ENCODE assay signal across 8 cellular contexts in genomic region chr4:140523857-140524742, GRCh38. TPM values are rescaled to one million over a fixed set of nuclear protein-coding genes. Genes with fewer than 3 reads are reported as not detected.
DNase-seq lines count a peak whose midpoint lies in the region; ATAC-seq and TF ChIP-seq lines count a peak whose summit lies in the region.

Gene ELMOD2 (plus strand): TSS chr4:140524168. CDS start chr4:140525429, 1,261 bp downstream.

- H3K27ac Mint-ChIP-seq in activated naive CD8-positive, alpha-beta T cell treated with anti-CD3 and anti-CD28 coated beads for 36 hours: peak within 1 kb of the TSS; percentile 74

- H3K27me3 ChIP-seq in ovary (no peaks in the 10 kb centered on the region), tibial artery (no peaks in the 10 kb centered on the region)

- no peaks in the 10 kb centered on the region for H3K9me3 ChIP-seq in ovary
- no peaks in the 10 kb centered on the region for H3K9me3 ChIP-seq in tibial artery

- intact Hi-C loops in head of caudate nucleus (cut with DNase I) (loop anchor here (5.0 kb wide), 1 partner anchor 152 kb away; the partner anchor contains the start of gene SCOC), ovary (cut with DNase I) (loop anchor here in 1 of 4 donors (5.0 kb wide), 1 partner anchor 782 kb away; no protein-coding TSS in a partner anchor), tibial artery (cut with DNase I; ENCODE audit: low total_unique reads) (loop anchor here (10.0 kb wide), 2 partner anchors 149 to 331 kb away; partner anchors contain the start of gene SCOC)

- DNase-seq in NCI-H1092 treated with DMSO at 0.1 percent for 48 hours (lab: John Stamatoyannopoulos, UW) (peak; percentile 98), SKM-1 treated with dmso at 0.1 percent for 144 hours (lab: John Stamatoyannopoulos, UW; ENCODE audit: unreplicated experiment) (peak; percentile 98), head of caudate nucleus (peak; percentile 97 to 100 (median 99)), ovary (peak; percentile 97 to 99 (median 98)), tibial artery (peak; percentile 99)
- DNase-seq in activated naive CD8-positive, alpha-beta T cell treated with anti-CD3 and anti-CD28 coated beads for 36 hours: peak; percentile 99

- TF ChIP-seq POLR2A in GM10847 (IDR thresholded peaks at IDR 0.05; ENCODE audit: extremely low read depth, insufficient read length) (peak; percentile 70), ovary (IDR thresholded peaks at IDR 0.05) (no peak)

- no peaks in the 10 kb centered on the region for H3K27me3 Mint-ChIP-seq in activated naive CD8-positive, alpha-beta T cell treated with anti-CD3 and anti-CD28 coated beads for 36 hours

- 0% methylated on average over 54 to 77 of the region's 77 CpGs for WGBS in ovary, 3 donors

- TF ChIP-seq CTCF in ovary (IDR thresholded peaks at IDR 0.05) (peak; percentile 91 to 97 (median 92)), tibial artery (IDR thresholded peaks at IDR 0.05) (peak; percentile 89 to 92)

- H3K4me3 Mint-ChIP-seq in activated naive CD8-positive, alpha-beta T cell treated with anti-CD3 and anti-CD28 coated beads for 36 hours: peak within 1 kb of the TSS; percentile 89

- no peaks in the 10 kb centered on the region for H3K9me3 Mint-ChIP-seq in activated naive CD8-positive, alpha-beta T cell treated with anti-CD3 and anti-CD28 coated beads for 36 hours

- peak; percentile 100 for ATAC-seq in HG02610 (IDR thresholded peaks at IDR 0.05; ENCODE audit: unreplicated experiment)

- peaks cover 14% of the 10 kb centered on the region for H3K36me3 Mint-ChIP-seq in activated naive CD8-positive, alpha-beta T cell treated with anti-CD3 and anti-CD28 coated beads for 36 hours

- TF ChIP-seq EP300 in ovary (IDR thresholded peaks at IDR 0.05): no peak

- H3K4me3 ChIP-seq in ovary (peak within 1 kb of the TSS; percentile 83), tibial artery (peak within 1 kb of the TSS; percentile 98 to 99)

- H3K4me1 ChIP-seq in ovary (ENCODE audit: insufficient read depth) (peaks cover 3% of the 10 kb centered on the region), tibial artery (peaks cover 0 to 17% (median 9%) of the 10 kb centered on the region in 4 donors)

- H3K36me3 ChIP-seq in ovary (no peaks in the 10 kb centered on the region), tibial artery (peaks cover 0 to 5% (median 3%) of the 10 kb centered on the region in 3 donors)

- peak within 1 kb of the TSS in 1 of 2 donors; percentile 76 for H3K27ac ChIP-seq in ovary
- H3K27ac ChIP-seq in tibial artery: peak within 1 kb of the TSS; percentile 79 to 91

- peaks cover 16% of the 10 kb centered on the region for H3K4me1 Mint-ChIP-seq in activated naive CD8-positive, alpha-beta T cell treated with anti-CD3 and anti-CD28 coated beads for 36 hours

RNA-seq across cellular contexts. Expression of gene ELMOD2, which starts in this region (rescaled TPM):
- total RNA-seq in activated naive CD8-positive, alpha-beta T cell treated with anti-CD3 and anti-CD28 coated beads for 36 hours: 10 to 100 TPM; 13.6 to 14.4 TPM
- total RNA-seq in ovary: 10 to 100 TPM; 13.6 to 22.3 (median 15.9) TPM
- polyA plus RNA-seq in ovary: 10 to 100 TPM in 1 of 2 donors, 1 to 10 TPM in 1; 5.5 to 12.2 TPM
